ENCODE assay signal across 8 cellular contexts in genomic region chr1:55021965-55022546, GRCh38. TPM values are rescaled to one million over a fixed set of nuclear protein-coding genes. Genes with fewer than 3 reads are reported as not detected.
DNase-seq lines count a peak whose midpoint lies in the region; ATAC-seq and TF ChIP-seq lines count a peak whose summit lies in the region.

No MANE protein-coding gene starts in this region.

- H3K27ac ChIP-seq in thoracic aorta, result no peak overlapping the region

- no peaks in the 10 kb centered on the region for H3K27me3 ChIP-seq in thoracic aorta (replicated peaks; ENCODE audit: insufficient read depth)

- no peak overlapping the region for H3K4me3 ChIP-seq in LNCaP clone FGC (ENCODE audit: low read depth, low read length)
- H3K4me3 ChIP-seq in thoracic aorta, result no peak overlapping the region

- TF ChIP-seq CTCF in LNCaP clone FGC (IDR thresholded peaks at IDR 0.05; ENCODE audit: control insufficient read depth, extremely low read depth, insufficient read depth), result peak; percentile 90
- peak; percentile 77 for TF ChIP-seq CTCF in thoracic aorta (IDR thresholded peaks at IDR 0.05)

- DNase-seq in COLO829 (ENCODE audit: low spot score) (peak; percentile 83), LNCaP clone FGC (ENCODE audit: low read depth) (peak; percentile 74), RKO (ENCODE audit: low spot score) (peak; percentile 92), foreskin melanocyte (peak; percentile 71), occipital lobe (lab: John Stamatoyannopoulos, UW) (peak; percentile 26), thoracic aorta (ENCODE audit: low spot score) (peak; percentile 28)
- peak; percentile 42 for DNase-seq in activated T-helper 9 cell treated with anti-CD3 and anti-CD28 coated beads, Interleukin-2, amount 50 U/mL, for 16 hours (ENCODE audit: low read depth)

- ATAC-seq in GM21529 (IDR thresholded peaks at IDR 0.05; ENCODE audit: unreplicated experiment), result peak; percentile 83
- ATAC-seq in thoracic aorta (ENCODE audit: insufficient number of reproducible peaks, low FRiP score, low read depth), result peak; percentile 93

- no peaks in the 10 kb centered on the region for H3K9me3 ChIP-seq in thoracic aorta

- H3K4me1 ChIP-seq in thoracic aorta (ENCODE audit: control insufficient read depth in 1 of 2, low read depth in 2 of 2), result no peaks in the 10 kb centered on the region

- H3K36me3 ChIP-seq in thoracic aorta, result no peaks in the 10 kb centered on the region

RNA-seq across cellular contexts. Expression of gene PCSK9, which starts 17.3 kb away (rescaled TPM):
- total RNA-seq in occipital lobe (4.1 TPM), thoracic aorta (under 1 TPM; 0.21 to 0.27 TPM)

RNA-seq across cellular contexts. Expression of gene BSND, which starts 23.3 kb away (rescaled TPM):
- total RNA-seq in occipital lobe, result not detected
- total RNA-seq in thoracic aorta, result not detected

RNA-seq across cellular contexts. Expression of gene TMEM61, which starts 41.6 kb away (rescaled TPM):
- 0.16 TPM for total RNA-seq in occipital lobe
- 1 to 10 TPM in 1 of 2 donors, not detected in 1; 3.4 TPM for total RNA-seq in thoracic aorta

Comparison
In these comparisons a context has a peak if more than half of its experiments do, and no peak if none do; other contexts are left out.
1. DNase-seq: peak in every context shown above with its lines; median percentile 92 in RKO; 83 in COLO829; 74 in LNCaP clone FGC; 71 in foreskin melanocyte; 42 in activated T-helper 9 cell treated with anti-CD3 and anti-CD28 coated beads, Interleukin-2, amount 50 U/mL, for 16 hours; 28 in thoracic aorta; 26 in occipital lobe.